15 cellular contexts compared by ENCODE assay signal in genomic region chr3:158121295-158121694, GRCh38. TPM values are rescaled to one million over a fixed set of nuclear protein-coding genes. Genes with fewer than 3 reads are reported as not detected.
DNase-seq lines count a peak whose midpoint lies in the region; ATAC-seq and TF ChIP-seq lines count a peak whose summit lies in the region.
"Had no signal": no experiment of that assay in that cellular context is flagged by ENCODE, and none has a peak within 500 bp of the region (broad histone marks: within the 10 kb centered on the region; RNA-seq: fewer than 3 reads in every experiment).

No MANE protein-coding gene starts in this region.

- H3K36me3 Mint-ChIP-seq in activated T-cell treated with anti-CD3 and anti-CD28 coated beads, Interleukin-2, amount 50 U/mL, for 72 hours (ENCODE audit: insufficient read depth in 2 of 2) = peaks cover 14 to 35% of the 10 kb centered on the region in 2 donors

- no peak for TF ChIP-seq POLR2A in prostate gland (IDR thresholded peaks at IDR 0.05)

- H3K27ac ChIP-seq in prostate gland = no peak overlapping the region
- H3K27ac ChIP-seq: esophagus muscularis mucosa had no signal

- peak; percentile 87 for ATAC-seq in GM18498 (IDR thresholded peaks at IDR 0.05; ENCODE audit: unreplicated experiment)
- peak; percentile 66 for ATAC-seq in GM19397 (IDR thresholded peaks at IDR 0.05; ENCODE audit: unreplicated experiment)
- ATAC-seq in HG02870 (IDR thresholded peaks at IDR 0.05; ENCODE audit: unreplicated experiment) = peak; percentile 91
- ATAC-seq in HG03457 (IDR thresholded peaks at IDR 0.05; ENCODE audit: unreplicated experiment) = peak; percentile 75
- ATAC-seq in activated T-cell treated with anti-CD3 and anti-CD28 coated beads, Interleukin-2, amount 50 U/mL, for 72 hours (replicated peaks in 1 of 2) = no peak

- intact Hi-C loops in prostate gland (cut with DNase I) = no loop called here

- H3K27me3 Mint-ChIP-seq in activated T-cell treated with anti-CD3 and anti-CD28 coated beads, Interleukin-2, amount 50 U/mL, for 72 hours (ENCODE audit: low read depth) = no peaks in the 10 kb centered on the region
- H3K27me3 Mint-ChIP-seq: activated naive CD8-positive, alpha-beta T cell treated with anti-CD3 and anti-CD28 coated beads for 36 hours had no signal

- DNase-seq in prostate gland (ENCODE audit: low spot score) (no peak), NCI-H2171 (lab: John Stamatoyannopoulos, UW) (no peak), SW480 (ENCODE audit: low spot score) (no peak)
- no peak for DNase-seq in activated T-cell treated with anti-CD3 and anti-CD28 coated beads, Interleukin-2, amount 50 U/mL, for 72 hours
- DNase-seq: activated naive CD8-positive, alpha-beta T cell treated with anti-CD3 and anti-CD28 coated beads for 36 hours; DMS79 treated with DMSO at 0.1 percent for 48 hours; mesendoderm; stimulated activated CD4-positive, alpha-beta T cell treated with anti-CD3 and anti-CD28 coated beads, Interleukin-15, amount 100 ng/mL, for 24 hours; stimulated activated CD8-positive, alpha-beta memory T cell treated with anti-CD3 and anti-CD28 coated beads, Interleukin-4, amount 100 ng/mL, for 48 hours; T-helper 2 cell had no signal

- H3K4me1 Mint-ChIP-seq in activated T-cell treated with anti-CD3 and anti-CD28 coated beads, Interleukin-2, amount 50 U/mL, for 72 hours (ENCODE audit: low read depth) = peaks cover 19% of the 10 kb centered on the region

- no peak for TF ChIP-seq CTCF in prostate gland (IDR thresholded peaks at IDR 0.05)

- no peak overlapping the region for H3K27ac Mint-ChIP-seq in activated T-cell treated with anti-CD3 and anti-CD28 coated beads, Interleukin-2, amount 50 U/mL, for 72 hours
- H3K27ac Mint-ChIP-seq: activated naive CD8-positive, alpha-beta T cell treated with anti-CD3 and anti-CD28 coated beads for 36 hours had no signal

- H3K9me3 Mint-ChIP-seq in activated T-cell treated with anti-CD3 and anti-CD28 coated beads, Interleukin-2, amount 50 U/mL, for 72 hours = peaks cover 0 to 4% of the 10 kb centered on the region in 2 donors

- H3K27me3 ChIP-seq in prostate gland (replicated peaks; ENCODE audit: insufficient read depth) = no peaks in the 10 kb centered on the region
- H3K27me3 ChIP-seq: esophagus muscularis mucosa had no signal

- no peak overlapping the region for H3K4me3 ChIP-seq in prostate gland
- H3K4me3 ChIP-seq: esophagus muscularis mucosa had no signal

- H3K4me1 ChIP-seq in prostate gland (replicated peaks) = no peaks in the 10 kb centered on the region
- H3K4me1 ChIP-seq: esophagus muscularis mucosa had no signal

- H3K4me3 Mint-ChIP-seq in activated T-cell treated with anti-CD3 and anti-CD28 coated beads, Interleukin-2, amount 50 U/mL, for 72 hours = no peak overlapping the region
- H3K4me3 Mint-ChIP-seq: activated naive CD8-positive, alpha-beta T cell treated with anti-CD3 and anti-CD28 coated beads for 36 hours had no signal

- no peaks in the 10 kb centered on the region for H3K9me3 ChIP-seq in prostate gland

- H3K36me3 ChIP-seq in prostate gland = no peaks in the 10 kb centered on the region

RNA-seq across cellular contexts. Expression of gene RSRC1, which starts 11.4 kb away (rescaled TPM):
- 10 to 100 TPM; 36.5 to 50.7 TPM for total RNA-seq in prostate gland
- 10 to 100 TPM; 35.6 to 45.8 TPM for total RNA-seq in activated T-cell treated with anti-CD3 and anti-CD28 coated beads, Interleukin-2, amount 50 U/mL, for 72 hours

RNA-seq across cellular contexts. Expression of gene SHOX2, which starts 15.1 kb away (rescaled TPM):
- total RNA-seq in prostate gland = 1 to 10 TPM in 1 of 2 donors, not detected in 1; 2.0 TPM
- total RNA-seq in activated T-cell treated with anti-CD3 and anti-CD28 coated beads, Interleukin-2, amount 50 U/mL, for 72 hours = under 1 TPM in 1 of 2 donors, not detected in 1; 0.14 TPM
- total RNA-seq: activated naive CD8-positive, alpha-beta T cell treated with anti-CD3 and anti-CD28 coated beads for 36 hours had no signal

Comparison
In these comparisons a context has a peak if more than half of its experiments do, and no peak if none do; other contexts are left out.
1. ATAC-seq: peak in GM18498 (single experiment), GM19397 (single experiment), HG02870 (single experiment) and HG03457 (single experiment); none in activated T-cell treated with anti-CD3 and anti-CD28 coated beads, Interleukin-2, amount 50 U/mL, for 72 hours (0 of 2).